23 cellular contexts compared by ENCODE assay signal in genomic region chr6:16498237-16498636, GRCh38.
DNase-seq lines count a peak whose midpoint lies in the region; ATAC-seq and TF ChIP-seq lines count a peak whose summit lies in the region.
"Had no signal": no experiment of that assay in that cellular context is flagged by ENCODE, and none has a peak within 500 bp of the region (broad histone marks: within the 10 kb centered on the region; RNA-seq: fewer than 3 reads in every experiment).

No MANE protein-coding gene starts in this region.

- POLR2A ChIA-PET in activated CD8-positive, alpha-beta T cell treated with anti-CD3 and anti-CD28 coated beads for 36 hours (lab: Charles Lee), result no interaction called here
- POLR2A ChIA-PET in activated CD8-positive, alpha-beta T cell treated with anti-CD3 and anti-CD28 coated beads, Interleukin-2, amount 10 ng/mL, durations not matched to agents 7 days and 5 days (lab: Charles Lee), result no interaction called here
- POLR2A ChIA-PET in IMR-90 (lab: Charles Lee; ENCODE audit: unreplicated experiment), result no interaction called here

- no CpG with 5 or more reads among the region's 1 CpG for WGBS in IMR-90 (ENCODE audit: extremely low coverage in 2 of 2, insufficient read length in 1 of 2), 2 experiments
- WGBS in mammary epithelial cell (ENCODE audit: low coverage, missing lambda C conversion rate), result 0% methylated on average over 1 of the region's 1 CpG

- no peaks in the 10 kb centered on the region for H3K27me3 Mint-ChIP-seq in activated CD8-positive, alpha-beta T cell treated with anti-CD3 and anti-CD28 coated beads for 36 hours
- H3K27me3 Mint-ChIP-seq in activated CD8-positive, alpha-beta T cell treated with anti-CD3 and anti-CD28 coated beads, Interleukin-2, amount 10 ng/mL, durations not matched to agents 7 days and 5 days (ENCODE audit: low read depth), result no peaks in the 10 kb centered on the region
- H3K27me3 Mint-ChIP-seq in nephron (ENCODE audit: low read depth), result no peaks in the 10 kb centered on the region
- H3K27me3 Mint-ChIP-seq: CD4-positive, alpha-beta memory T cell; naive B cell had no signal

- H4K5ac ChIP-seq in IMR-90 (ENCODE audit: low read depth, low read length), result no peak overlapping the region

- H2BK120ac ChIP-seq in IMR-90 (ENCODE audit: low read depth, low read length), result no peak overlapping the region

- H2AK9ac ChIP-seq in IMR-90 (replicated peaks; ENCODE audit: low read depth, low read length, poor library complexity), result no peak overlapping the region

- H3K4me2 ChIP-seq in IMR-90 (ENCODE audit: low read depth, low read length), result no peak overlapping the region
- H3K4me2 ChIP-seq in mammary epithelial cell (ENCODE audit: insufficient read depth, low read depth, low read length), result no peak overlapping the region

- no peak overlapping the region for H3K4ac ChIP-seq in IMR-90 (ENCODE audit: low read depth, low read length)

- H3K4me3 ChIP-seq in IMR-90 (ENCODE audit: insufficient read depth, low read depth, low read length) (no peak overlapping the region), mammary epithelial cell (replicated peaks in 1 of 3; ENCODE audit: insufficient read depth in 1 of 3, low read depth in 2 of 3, low read length in 3 of 3) (no peak overlapping the region)
- H3K4me3 ChIP-seq: skin epidermis, tibial artery had no signal

- H3K9me3 Mint-ChIP-seq in activated CD8-positive, alpha-beta T cell treated with anti-CD3 and anti-CD28 coated beads for 36 hours, result peaks cover 6% of the 10 kb centered on the region
- peaks cover 8% of the 10 kb centered on the region for H3K9me3 Mint-ChIP-seq in activated CD8-positive, alpha-beta T cell treated with anti-CD3 and anti-CD28 coated beads, Interleukin-2, amount 10 ng/mL, durations not matched to agents 7 days and 5 days (ENCODE audit: insufficient read depth)
- peaks cover 8% of the 10 kb centered on the region for H3K9me3 Mint-ChIP-seq in nephron

- CTCF ChIA-PET in activated CD8-positive, alpha-beta T cell treated with anti-CD3 and anti-CD28 coated beads for 36 hours (lab: Charles Lee), result interaction anchor here (2.4 kb wide), 1 partner anchor 13 kb away, joined by 9 read pairs; no protein-coding TSS in a partner anchor
- CTCF ChIA-PET in activated CD8-positive, alpha-beta T cell treated with anti-CD3 and anti-CD28 coated beads, Interleukin-2, amount 10 ng/mL, durations not matched to agents 7 days and 5 days (lab: Charles Lee), result interaction anchor here (1.0 to 2.0 kb wide), 3 partner anchors 12 to 89 kb away, joined by 4 to 6 read pairs (median 5); no protein-coding TSS in a partner anchor
- CTCF ChIA-PET in IMR-90 (lab: Yijun Ruan, JAX), result no interaction called here
- CTCF ChIA-PET in mammary epithelial cell (lab: Charles Lee; ENCODE audit: low non-redundant PET), result interaction anchor here (0.6 kb wide), 1 partner anchor 183 kb away, joined by 5 read pairs; no protein-coding TSS in a partner anchor

- H3K27me3 ChIP-seq in IMR-90 (ENCODE audit: control insufficient read depth, insufficient read depth, low read length) (no peaks in the 10 kb centered on the region), mammary epithelial cell (ENCODE audit: insufficient read depth, low read length) (no peaks in the 10 kb centered on the region)
- H3K27me3 ChIP-seq: tibial artery had no signal

- no peak for TF ChIP-seq CTCF in activated CD8-positive, alpha-beta T cell treated with anti-CD3 and anti-CD28 coated beads for 36 hours (IDR thresholded peaks at IDR 0.05)
- TF ChIP-seq CTCF in IMR-90 (conservative IDR thresholded peaks at IDR 0.05; ENCODE audit: low read depth, low read length), result no peak
- no peak for TF ChIP-seq CTCF in mammary epithelial cell (conservative IDR thresholded peaks at IDR 0.05 in 1 of 2, IDR thresholded peaks at IDR 0.05 in 1 of 2; ENCODE audit: extremely low read depth in 1 of 2, insufficient read depth in 1 of 2, low read depth in 1 of 2, low read length in 2 of 2)
- TF ChIP-seq CTCF in nephron (IDR thresholded peaks at IDR 0.05; ENCODE audit: unreplicated experiment in 3 of 3), result no peak

- TF ChIP-seq RAD21 in IMR-90 (IDR thresholded peaks at IDR 0.05; ENCODE audit: low read length), result no peak

- no peak overlapping the region for H3K14ac ChIP-seq in IMR-90 (replicated peaks; ENCODE audit: low read depth, low read length)

- H3K79me2 ChIP-seq in mammary epithelial cell (ENCODE audit: insufficient read depth, low read length), result no peaks in the 10 kb centered on the region

- no peak overlapping the region for H3K4me3 Mint-ChIP-seq in activated CD8-positive, alpha-beta T cell treated with anti-CD3 and anti-CD28 coated beads for 36 hours
- no peak overlapping the region for H3K4me3 Mint-ChIP-seq in activated CD8-positive, alpha-beta T cell treated with anti-CD3 and anti-CD28 coated beads, Interleukin-2, amount 10 ng/mL, durations not matched to agents 7 days and 5 days
- peak overlapping the region in 1 of 3 experiments; percentile 24 for H3K4me3 Mint-ChIP-seq in nephron
- H3K4me3 Mint-ChIP-seq: CD4-positive, alpha-beta memory T cell; endodermal cell; naive B cell had no signal

- H3K27ac ChIP-seq in IMR-90 (ENCODE audit: insufficient read depth, low read length) (no peak overlapping the region), mammary epithelial cell (ENCODE audit: insufficient read depth, low read depth, low read length) (no peak overlapping the region)
- H3K27ac ChIP-seq: HL-60, VCaP had no signal

- peaks cover 23% of the 10 kb centered on the region for H3K36me3 Mint-ChIP-seq in activated CD8-positive, alpha-beta T cell treated with anti-CD3 and anti-CD28 coated beads for 36 hours (ENCODE audit: low read depth)
- peaks cover 34% of the 10 kb centered on the region for H3K36me3 Mint-ChIP-seq in activated CD8-positive, alpha-beta T cell treated with anti-CD3 and anti-CD28 coated beads, Interleukin-2, amount 10 ng/mL, durations not matched to agents 7 days and 5 days (ENCODE audit: low read depth)
- peaks cover 7% of the 10 kb centered on the region for H3K36me3 Mint-ChIP-seq in nephron (ENCODE audit: low read depth)
- H3K36me3 Mint-ChIP-seq: naive B cell had no signal

- DNase-seq in activated CD8-positive, alpha-beta T cell treated with anti-CD3 and anti-CD28 coated beads for 36 hours, result no peak
- DNase-seq in activated CD8-positive, alpha-beta T cell treated with anti-CD3 and anti-CD28 coated beads, Interleukin-2, amount 10 ng/mL, durations not matched to agents 7 days and 5 days, result no peak
- no peak for DNase-seq in IMR-90
- DNase-seq in mammary epithelial cell, result peak; percentile 86
- DNase-seq in kidney glomerular epithelial cell (lab: John Stamatoyannopoulos, UW), result no peak
- no peak for DNase-seq in NCI-H2029 treated with DMSO at 0.1 percent for 48 hours (lab: John Stamatoyannopoulos, UW)
- DNase-seq: activated CD4-positive, alpha-beta T cell treated with anti-CD3 and anti-CD28 coated beads, Interleukin-2, amount 50 U/mL, for 4 hours; activated naive CD4-positive, alpha-beta T cell treated with Interleukin-2 at 50 U/mL for 16 hours; CD4-positive, alpha-beta memory T cell; endodermal cell; hippocampal formation; naive B cell; NCI-H1092; NCI-H187 treated with DMSO at 0.1 percent for 48 hours; NCI-H526; SHP77 treated with DMSO at 0.1 percent for 48 hours; T-helper 9 cell; tibial artery had no signal

- 0 out of 4 replicates have a peak overlapping the region, but pooled peaks of 1 of the 2 experiments have one; percentile 26 for H4K8ac ChIP-seq in IMR-90 (ENCODE audit: low read depth in 2 of 2, low read length in 2 of 2)

- peaks cover 5% of the 10 kb centered on the region for H3K9me1 ChIP-seq in IMR-90 (ENCODE audit: insufficient read depth, low read length)

- no peak overlapping the region for H2BK20ac ChIP-seq in IMR-90 (ENCODE audit: low read depth, low read length)

- peak overlapping the region; percentile 48; the same call in 1 of the 2 replicates for H2AK5ac ChIP-seq in IMR-90 (ENCODE audit: low read depth, low read length)

- BruUV-seq in IMR-90 (replicated peaks; lab: Mats Ljungman, UMichigan), result no TSS peak
- no TSS peak for BruUV-seq in mammary epithelial cell (replicated peaks; lab: Mats Ljungman, UMichigan)

- peaks cover 54% of the 10 kb centered on the region for H3K4me1 Mint-ChIP-seq in activated CD8-positive, alpha-beta T cell treated with anti-CD3 and anti-CD28 coated beads for 36 hours (ENCODE audit: low read depth)
- peaks cover 38% of the 10 kb centered on the region for H3K4me1 Mint-ChIP-seq in activated CD8-positive, alpha-beta T cell treated with anti-CD3 and anti-CD28 coated beads, Interleukin-2, amount 10 ng/mL, durations not matched to agents 7 days and 5 days (ENCODE audit: low read depth)
- peaks cover 31% of the 10 kb centered on the region for H3K4me1 Mint-ChIP-seq in nephron

- peaks cover 1% of the 10 kb centered on the region; the same call in 1 of the 2 replicates for H3K36me3 ChIP-seq in IMR-90 (ENCODE audit: control insufficient read depth, insufficient read depth, low read length)
- H3K36me3 ChIP-seq in mammary epithelial cell (ENCODE audit: insufficient read depth, low read length), result no peaks in the 10 kb centered on the region
- H3K36me3 ChIP-seq: tibial artery had no signal

- no peaks in the 10 kb centered on the region for H4K20me1 ChIP-seq in IMR-90 (ENCODE audit: insufficient read depth, low read length)
- H4K20me1 ChIP-seq in mammary epithelial cell (ENCODE audit: insufficient read depth, low read length), result no peaks in the 10 kb centered on the region

- H4K91ac ChIP-seq in IMR-90 (ENCODE audit: insufficient read depth, low read depth, low read length), result peak overlapping the region; percentile 17; the same call in 1 of the 2 replicates

- H3K9me3 ChIP-seq in IMR-90 (ENCODE audit: control insufficient read depth, insufficient read depth, low read length) (no peaks in the 10 kb centered on the region), mammary epithelial cell (replicated peaks; ENCODE audit: insufficient read depth, low read length) (no peaks in the 10 kb centered on the region)
- H3K9me3 ChIP-seq: tibial artery had no signal

- dilution Hi-C loops in IMR-90 (cut with HindIII; ENCODE audit: low sequenced_read_pairs, unreplicated experiment) (no loop called here), mammary epithelial cell (cut with HindIII; ENCODE audit: low sequenced_read_pairs) (no loop called here)

- intact Hi-C loops in activated CD8-positive, alpha-beta T cell treated with anti-CD3 and anti-CD28 coated beads for 36 hours (cut with micrococcal nuclease), result no loop called here
- intact Hi-C loops in IMR-90 (cut with micrococcal nuclease) (loop anchor here (5.0 kb wide), 1 partner anchor 166 kb away; no protein-coding TSS in a partner anchor), mammary epithelial cell (cut with micrococcal nuclease) (loop anchor here (5.0 kb wide), 1 partner anchor 91 kb away; no protein-coding TSS in a partner anchor)

- no peak for TF ChIP-seq POLR2A in IMR-90 (IDR thresholded peaks at IDR 0.05; ENCODE audit: low read depth, low read length)

- H3K27ac Mint-ChIP-seq in activated CD8-positive, alpha-beta T cell treated with anti-CD3 and anti-CD28 coated beads for 36 hours, result peak overlapping the region; percentile 7
- H3K27ac Mint-ChIP-seq in activated CD8-positive, alpha-beta T cell treated with anti-CD3 and anti-CD28 coated beads, Interleukin-2, amount 10 ng/mL, durations not matched to agents 7 days and 5 days, result no peak overlapping the region
- peak overlapping the region; percentile 37 to 73 (median 45) for H3K27ac Mint-ChIP-seq in nephron
- H3K27ac Mint-ChIP-seq: endodermal cell, naive B cell had no signal

- no peak for ATAC-seq in activated CD8-positive, alpha-beta T cell treated with anti-CD3 and anti-CD28 coated beads for 36 hours
- ATAC-seq in activated CD8-positive, alpha-beta T cell treated with anti-CD3 and anti-CD28 coated beads, Interleukin-2, amount 10 ng/mL, durations not matched to agents 7 days and 5 days, result no peak
- ATAC-seq in IMR-90 (ENCODE audit: low read depth), result no peak
- ATAC-seq in GM21390 (IDR thresholded peaks at IDR 0.05; ENCODE audit: unreplicated experiment), result no peak

- H2AFZ ChIP-seq in IMR-90 (replicated peaks; ENCODE audit: low read length, poor library complexity), result no peak overlapping the region
- H2AFZ ChIP-seq in mammary epithelial cell (ENCODE audit: low read depth, low read length), result no peak overlapping the region

- no peak overlapping the region for H2BK15ac ChIP-seq in IMR-90 (ENCODE audit: low read depth, low read length)

- H3K56ac ChIP-seq in IMR-90 (ENCODE audit: extremely low read depth, insufficient read depth, low read length), result no peak overlapping the region

- peaks cover 5 to 10% of the 10 kb centered on the region in 2 experiments for H3K79me1 ChIP-seq in IMR-90 (ENCODE audit: low read depth in 1 of 2, low read length in 2 of 2)

- H3K9ac ChIP-seq in IMR-90 (ENCODE audit: low read depth, low read length), result no peak overlapping the region
- H3K9ac ChIP-seq in mammary epithelial cell (ENCODE audit: insufficient read depth, low read length), result no peak overlapping the region

- H3K23ac ChIP-seq in IMR-90 (ENCODE audit: low read depth, low read length), result no peak overlapping the region

- in situ Hi-C loops in IMR-90 (cut with MboI; ENCODE audit: low sequenced_read_pairs) (no loop called here), mammary epithelial cell (cut with MboI; ENCODE audit: low sequenced_read_pairs in 2 of 2) (loop anchor here in 1 of 2 donors (5.0 kb wide), 1 partner anchor 166 kb away; no protein-coding TSS in a partner anchor)

- H3K4me1 ChIP-seq in IMR-90 (ENCODE audit: control insufficient read depth, insufficient read depth, low read length) (peaks cover 10% of the 10 kb centered on the region), mammary epithelial cell (ENCODE audit: insufficient read depth, low read length) (peaks cover 15% of the 10 kb centered on the region)

- H2BK5ac ChIP-seq in IMR-90 (ENCODE audit: low read depth, low read length, poor library complexity, severe bottlenecking), result peak overlapping the region; percentile 48

- peak overlapping the region; percentile 46; the same call in 1 of the 2 replicates for H3K18ac ChIP-seq in IMR-90 (ENCODE audit: low read depth, low read length)
